9 cellular contexts compared by ENCODE assay signal in genomic region chr7:149310113-149310836, GRCh38. TPM values are rescaled to one million over a fixed set of nuclear protein-coding genes. Genes with fewer than 3 reads are reported as not detected.
DNase-seq lines count a peak whose midpoint lies in the region; ATAC-seq and TF ChIP-seq lines count a peak whose summit lies in the region.
"Had no signal": no experiment of that assay in that cellular context is flagged by ENCODE, and none has a peak within 500 bp of the region (broad histone marks: within the 10 kb centered on the region; RNA-seq: fewer than 3 reads in every experiment).

No MANE protein-coding gene starts in this region.

- H3K9me3 ChIP-seq in OCI-LY3 (ENCODE audit: insufficient read depth, low read length): no peaks in the 10 kb centered on the region
- no peaks in the 10 kb centered on the region for H3K9me3 ChIP-seq in mucosa of descending colon

- ATAC-seq in activated CD4-positive, alpha-beta T cell treated with anti-CD3 and anti-CD28 coated beads for 36 hours: peak; percentile 66
- peak; percentile 86 for ATAC-seq in HG03103 (IDR thresholded peaks at IDR 0.05; ENCODE audit: low read depth, unreplicated experiment)
- peak; percentile 50 for ATAC-seq in mucosa of descending colon

- peak overlapping the region; percentile 80 for H2AFZ ChIP-seq in OCI-LY3 (ENCODE audit: low read depth, low read length)

- H3K36me3 Mint-ChIP-seq in activated CD4-positive, alpha-beta T cell treated with anti-CD3 and anti-CD28 coated beads for 36 hours (ENCODE audit: low read depth): no peaks in the 10 kb centered on the region

- no peaks in the 10 kb centered on the region for H4K20me1 ChIP-seq in OCI-LY3 (ENCODE audit: insufficient read depth, low read length)

- H3K9ac ChIP-seq in OCI-LY3 (ENCODE audit: low read length): no peak overlapping the region

- DNase-seq in activated CD4-positive, alpha-beta T cell treated with anti-CD3 and anti-CD28 coated beads for 36 hours: no peak
- DNase-seq in activated CD4-positive, alpha-beta T cell treated with anti-CD3 and anti-CD28 coated beads, Interleukin-2, amount 50 U/mL, for 1 hour: no peak
- DNase-seq in dorsolateral prefrontal cortex (no peak), mucosa of descending colon (peak in 1 of 3 donors; percentile 16), NK-92 (lab: John Stamatoyannopoulos, UW; ENCODE audit: unreplicated experiment) (no peak), nucleus accumbens (lab: John Stamatoyannopoulos, UW) (no peak)

- H3K4me3 ChIP-seq in OCI-LY3 (ENCODE audit: low read length): no peak overlapping the region
- no peak overlapping the region for H3K4me3 ChIP-seq in dorsolateral prefrontal cortex
- H3K4me3 ChIP-seq in mucosa of descending colon: no peak overlapping the region

- no peak overlapping the region for H3K27ac ChIP-seq in OCI-LY3 (ENCODE audit: low read length)
- no peak overlapping the region for H3K27ac ChIP-seq in dorsolateral prefrontal cortex

- no peaks in the 10 kb centered on the region for H3K79me2 ChIP-seq in OCI-LY3 (ENCODE audit: low read length)

- peak overlapping the region; percentile 7; the same call in 1 of the 2 replicates for H3K4me2 ChIP-seq in OCI-LY3 (ENCODE audit: low read length)

- H3K36me3 ChIP-seq in OCI-LY3 (replicated peaks; ENCODE audit: low read depth, low read length) (no peaks in the 10 kb centered on the region), mucosa of descending colon (ENCODE audit: low read depth) (no peaks in the 10 kb centered on the region)

- no peak overlapping the region for H3K27ac Mint-ChIP-seq in activated CD4-positive, alpha-beta T cell treated with anti-CD3 and anti-CD28 coated beads for 36 hours
- H3K27ac Mint-ChIP-seq: dendritic cell treated with granulocyte-macrophage colony-stimulating factor and Interleukin-4, amounts not matched to agents 40 ng/mL and 50 ng/mL, for 4 days had no signal

- peaks cover 6% of the 10 kb centered on the region for H3K4me1 Mint-ChIP-seq in activated CD4-positive, alpha-beta T cell treated with anti-CD3 and anti-CD28 coated beads for 36 hours

- TF ChIP-seq CTCF in OCI-LY3 (IDR thresholded peaks at IDR 0.05; ENCODE audit: low read depth, low read length) (peak; percentile 64), dorsolateral prefrontal cortex (IDR thresholded peaks at IDR 0.05 in 54 of 56, conservative IDR thresholded peaks at IDR 0.05 in 2 of 56; ENCODE audit: low read depth in 1 of 56, partially characterized antibody in 56 of 56) (peak in 53 of 56 donors; percentile 15 to 67 (median 50)), mucosa of descending colon (IDR thresholded peaks at IDR 0.05) (no peak)

- intact Hi-C loops in activated CD4-positive, alpha-beta T cell treated with anti-CD3 and anti-CD28 coated beads for 36 hours (cut with DNase I, micrococcal nuclease): loop anchor here in 1 of 2 experiments (2.0 kb wide), 1 partner anchor 187 kb away; the partner anchor contains the start of gene ZNF746
- intact Hi-C loops in dorsolateral prefrontal cortex (cut with DNase I): no loop called here
- intact Hi-C loops in mucosa of descending colon (cut with DNase I, micrococcal nuclease): no loop called here

- POLR2A ChIA-PET in activated CD4-positive, alpha-beta T cell treated with anti-CD3 and anti-CD28 coated beads for 36 hours (lab: Charles Lee): interaction anchor here (0.6 kb wide), 1 partner anchor 623 kb away, joined by 5 read pairs; no protein-coding TSS in a partner anchor

- CTCF ChIA-PET in activated CD4-positive, alpha-beta T cell treated with anti-CD3 and anti-CD28 coated beads for 36 hours (lab: Charles Lee): interaction anchor here (0.5 to 1.6 kb wide), 17 partner anchors 10 to 470 kb away, joined by 3 to 6 read pairs (median 3); partner anchors contain the start of gene ZNF783

- no peaks in the 10 kb centered on the region for H3K27me3 ChIP-seq in OCI-LY3 (ENCODE audit: low read depth, low read length)
- no peaks in the 10 kb centered on the region for H3K27me3 ChIP-seq in dorsolateral prefrontal cortex

- H3K9me3 Mint-ChIP-seq in activated CD4-positive, alpha-beta T cell treated with anti-CD3 and anti-CD28 coated beads for 36 hours (ENCODE audit: low read depth): no peaks in the 10 kb centered on the region

- H3K4me1 ChIP-seq in OCI-LY3 (ENCODE audit: low read length): no peaks in the 10 kb centered on the region
- H3K4me1 ChIP-seq in mucosa of descending colon (ENCODE audit: low read depth): no peaks in the 10 kb centered on the region

- H3K27me3 Mint-ChIP-seq in activated CD4-positive, alpha-beta T cell treated with anti-CD3 and anti-CD28 coated beads for 36 hours: no peaks in the 10 kb centered on the region
- H3K27me3 Mint-ChIP-seq: dendritic cell treated with granulocyte-macrophage colony-stimulating factor and Interleukin-4, amounts not matched to agents 40 ng/mL and 50 ng/mL, for 4 days had no signal

- H3K4me3 Mint-ChIP-seq in activated CD4-positive, alpha-beta T cell treated with anti-CD3 and anti-CD28 coated beads for 36 hours: no peak overlapping the region
- H3K4me3 Mint-ChIP-seq: dendritic cell treated with granulocyte-macrophage colony-stimulating factor and Interleukin-4, amounts not matched to agents 40 ng/mL and 50 ng/mL, for 4 days had no signal

RNA-seq across cellular contexts. Expression of gene ZNF783, which starts 48.3 kb away (rescaled TPM):
- total RNA-seq in activated CD4-positive, alpha-beta T cell treated with anti-CD3 and anti-CD28 coated beads for 36 hours: 10 to 100 TPM; 14.5 to 15.4 TPM
- total RNA-seq in dorsolateral prefrontal cortex (10 to 100 TPM; 15.2 to 39.8 (median 23.8) TPM), mucosa of descending colon (10 to 100 TPM in 2 of 3 donors, 1 to 10 TPM in 1; 9.2 to 18.2 (median 12.9) TPM)
